Comparison of ENCODE assay signal across 8 cellular contexts in genomic region chr1:18955116-18955441, GRCh38. TPM values are rescaled to one million over a fixed set of nuclear protein-coding genes. Genes with fewer than 3 reads are reported as not detected.
DNase-seq lines count a peak whose midpoint lies in the region; ATAC-seq and TF ChIP-seq lines count a peak whose summit lies in the region.

No MANE protein-coding gene starts in this region.

- peaks cover 5% of the 10 kb centered on the region for H3K36me3 Mint-ChIP-seq in Caco-2 (ENCODE audit: insufficient read depth, unreplicated experiment)

- peak overlapping the region; percentile 90 for H3K4me3 ChIP-seq in Caco-2 (ENCODE audit: low read depth, low read length)
- peak overlapping the region; percentile 98 for H3K4me3 ChIP-seq in RWPE2 (ENCODE audit: severe bottlenecking)
- H3K4me3 ChIP-seq in esophagus muscularis mucosa, result peak overlapping the region; percentile 79 to 93 (median 86)
- H3K4me3 ChIP-seq in trophoblast cell (ENCODE audit: low read depth, low read length), result peak overlapping the region; percentile 93

- H3K4me2 ChIP-seq in trophoblast cell (ENCODE audit: low read length), result peak overlapping the region; percentile 78

- TF ChIP-seq CTCF in Caco-2 (IDR thresholded peaks at IDR 0.05; ENCODE audit: insufficient read depth in 1 of 2, low read depth in 1 of 2, low read length in 1 of 2, severe bottlenecking in 1 of 2, unreplicated experiment in 1 of 2), result no peak
- no peak for TF ChIP-seq CTCF in RWPE2 (IDR thresholded peaks at IDR 0.05; ENCODE audit: poor library complexity, severe bottlenecking)
- TF ChIP-seq CTCF in esophagus muscularis mucosa (IDR thresholded peaks at IDR 0.05), result no peak

- CTCF ChIA-PET in Caco-2 (lab: Charles Lee), result interaction anchor here (0.6 to 1.8 kb wide), 3 partner anchors 48 to 248 kb away, joined by 3 to 6 read pairs (median 4); partner anchors contain the start of gene ALDH4A1

- H3K4me1 ChIP-seq in Caco-2 (peaks cover 20% of the 10 kb centered on the region), RWPE2 (ENCODE audit: insufficient read depth, poor library complexity, severe bottlenecking) (peaks cover 29% of the 10 kb centered on the region), esophagus muscularis mucosa (peaks cover 48 to 66% (median 64%) of the 10 kb centered on the region in 4 donors), trophoblast cell (ENCODE audit: control insufficient read depth in 1 of 2, insufficient read depth in 2 of 2, low read length in 2 of 2) (peaks cover 35 to 36% of the 10 kb centered on the region in 2 experiments)

- no peak for TF ChIP-seq POLR2A in esophagus muscularis mucosa (IDR thresholded peaks at IDR 0.05; ENCODE audit: low read depth)

- H3K18ac ChIP-seq in trophoblast cell (ENCODE audit: low read length), result peak overlapping the region; percentile 92

- H3K4me3 Mint-ChIP-seq in Caco-2 (ENCODE audit: unreplicated experiment), result peak overlapping the region; percentile 79

- H4K12ac ChIP-seq in trophoblast cell (ENCODE audit: low read depth, low read length), result no peak overlapping the region

- H3K27me3 ChIP-seq in Caco-2 (replicated peaks; ENCODE audit: control insufficient read depth, insufficient read depth, low read length) (no peaks in the 10 kb centered on the region), RWPE2 (ENCODE audit: insufficient read depth, poor library complexity, severe bottlenecking) (no peaks in the 10 kb centered on the region), esophagus muscularis mucosa (no peaks in the 10 kb centered on the region), trophoblast cell (ENCODE audit: insufficient read depth, low read length) (peaks cover 2% of the 10 kb centered on the region)

- TSS peak; percentile 39 for BruUV-seq in Caco-2 (replicated peaks; lab: Mats Ljungman, UMichigan)

- ATAC-seq in RWPE2 (ENCODE audit: low read depth), result no peak
- no peak for ATAC-seq in HG03354 (IDR thresholded peaks at IDR 0.05; ENCODE audit: poor library complexity, severe bottlenecking, unreplicated experiment)

- no peak for TF ChIP-seq EP300 in esophagus muscularis mucosa (IDR thresholded peaks at IDR 0.05)

- H3K79me1 ChIP-seq in trophoblast cell (ENCODE audit: low read length), result peaks cover 20% of the 10 kb centered on the region

- H3K27ac ChIP-seq in RWPE2 (ENCODE audit: poor library complexity, severe bottlenecking), result peak overlapping the region; percentile 63
- peak overlapping the region; percentile 85 to 95 (median 94) for H3K27ac ChIP-seq in esophagus muscularis mucosa (replicated peaks in 1 of 4)
- peak overlapping the region; percentile 35 for H3K27ac ChIP-seq in trophoblast cell (ENCODE audit: low read depth, low read length)

- peak overlapping the region; percentile 31 for H3K14ac ChIP-seq in trophoblast cell (ENCODE audit: low read length)

- POLR2A ChIA-PET in Caco-2 (lab: Charles Lee), result no interaction called here

- WGBS in esophagus muscularis mucosa, result 25% methylated on average over 6 of the region's 6 CpGs
- WGBS in trophoblast cell (ENCODE audit: extremely low coverage, insufficient coverage, insufficient read length), result no CpG with 5 or more reads among the region's 6 CpGs

- H3K27ac Mint-ChIP-seq in Caco-2 (ENCODE audit: unreplicated experiment), result no peak overlapping the region

- no peak overlapping the region for H3K23ac ChIP-seq in trophoblast cell (ENCODE audit: low read length)

- no peak overlapping the region for H2BK5ac ChIP-seq in trophoblast cell (ENCODE audit: low read depth, low read length, poor library complexity)

- peak overlapping the region; percentile 66 for H3K4ac ChIP-seq in trophoblast cell (ENCODE audit: low read depth, low read length)

- H3K27me3 Mint-ChIP-seq in Caco-2 (ENCODE audit: insufficient read depth, unreplicated experiment), result no peaks in the 10 kb centered on the region

- H3K9me3 ChIP-seq in Caco-2 (no peaks in the 10 kb centered on the region), RWPE2 (ENCODE audit: severe bottlenecking) (no peaks in the 10 kb centered on the region), esophagus muscularis mucosa (no peaks in the 10 kb centered on the region), trophoblast cell (ENCODE audit: insufficient read depth, low read depth, low read length) (peaks cover 5% of the 10 kb centered on the region)

- H3K36me3 ChIP-seq in Caco-2 (ENCODE audit: control insufficient read depth, insufficient read depth, low read length), result no peaks in the 10 kb centered on the region
- peaks cover 24% of the 10 kb centered on the region for H3K36me3 ChIP-seq in RWPE2 (ENCODE audit: low read depth)
- H3K36me3 ChIP-seq in esophagus muscularis mucosa, result no peaks in the 10 kb centered on the region
- H3K36me3 ChIP-seq in trophoblast cell (ENCODE audit: control insufficient read depth in 1 of 2, insufficient read depth in 2 of 2, low read length in 2 of 2), result peaks cover 0 to 5% of the 10 kb centered on the region in 2 experiments

- no peaks in the 10 kb centered on the region for H3K9me3 Mint-ChIP-seq in Caco-2 (ENCODE audit: unreplicated experiment)

- intact Hi-C loops in Caco-2 (cut with micrococcal nuclease; ENCODE audit: unreplicated experiment), result loop anchor here (5.0 kb wide), 1 partner anchor 53 kb away; the partner anchor contains the start of gene ALDH4A1
- intact Hi-C loops in esophagus muscularis mucosa (cut with DNase I), result loop anchor here (5.0 kb wide), 1 partner anchor 33 kb away; no protein-coding TSS in a partner anchor

- H3K4me1 Mint-ChIP-seq in Caco-2 (ENCODE audit: low read depth, unreplicated experiment), result peaks cover 5% of the 10 kb centered on the region

- no peak for DNase-seq in Caco-2
- DNase-seq in RWPE2 (ENCODE audit: low spot score), result no peak
- DNase-seq in esophagus muscularis mucosa (ENCODE audit: extremely low spot score), result no peak
- peak; percentile 47 to 77 for DNase-seq in trophoblast cell
- DNase-seq in COLO668 (lab: John Stamatoyannopoulos, UW; ENCODE audit: unreplicated experiment), result no peak
- DNase-seq in HuH-7 (ENCODE audit: low spot score), result no peak
- DNase-seq in dermis blood vessel endothelial cell, result no peak

- H4K91ac ChIP-seq in trophoblast cell (ENCODE audit: low read depth, low read length), result no peak overlapping the region

- no peak overlapping the region for H2BK12ac ChIP-seq in trophoblast cell (ENCODE audit: low read length)

- H2AK5ac ChIP-seq in trophoblast cell (ENCODE audit: low read length), result no peak overlapping the region

- H3K79me2 ChIP-seq in trophoblast cell (ENCODE audit: control insufficient read depth, insufficient read depth, low read length, poor library complexity), result peaks cover 16% of the 10 kb centered on the region

- no peak overlapping the region for H2BK120ac ChIP-seq in trophoblast cell (ENCODE audit: insufficient read depth, low read length, poor library complexity)

- H4K8ac ChIP-seq in trophoblast cell (ENCODE audit: low read depth, low read length), result no peak overlapping the region

- H2AFZ ChIP-seq in trophoblast cell (ENCODE audit: insufficient read depth, low read length, poor library complexity), result no peak overlapping the region

- H3K9ac ChIP-seq in trophoblast cell (ENCODE audit: low read length), result no peak overlapping the region

RNA-seq across cellular contexts. Expression of gene IFFO2, which starts 1.4 kb away (rescaled TPM):
- total RNA-seq in Caco-2 (2022) (18.7 and 23.7 TPM in 2 replicates), esophagus muscularis mucosa (10 to 100 TPM in 3 of 4 donors, 1 to 10 TPM in 1; 9.6 to 40.3 (median 16.3) TPM), dermis blood vessel endothelial cell (10.1 and 12.6 TPM in 2 replicates)
- 18.2 and 19.5 TPM in 2 replicates for polyA plus RNA-seq in trophoblast cell (2013)

RNA-seq across cellular contexts. Expression of gene ALDH4A1, which starts 52.7 kb away (rescaled TPM):
- total RNA-seq in Caco-2 (2022) (15.3 and 18.0 TPM in 2 replicates), esophagus muscularis mucosa (10 to 100 TPM; 25.1 to 29.5 (median 27.2) TPM), dermis blood vessel endothelial cell (17.8 and 27.9 TPM in 2 replicates)
- polyA plus RNA-seq in trophoblast cell (2013), result 34.2 and 35.7 TPM in 2 replicates

Comparison
In these comparisons a context has a peak if more than half of its experiments do, and no peak if none do; other contexts are left out.
1. DNase-seq: peak in trophoblast cell (2 of 2); none in Caco-2 (0 of 2), RWPE2 (single experiment), esophagus muscularis mucosa (single experiment), COLO668 (single experiment), HuH-7 (single experiment) and dermis blood vessel endothelial cell (single experiment).
2. H3K27ac ChIP-seq: peak in every context shown above with its lines; median percentile 94 in esophagus muscularis mucosa; 63 in RWPE2; 35 in trophoblast cell.
3. Peak in every context shown above with its lines, with median percentiles within 50 percentile points of each other: H3K4me3 ChIP-seq.